ENCODE assay signal across 22 cellular contexts in the genomic region with DNA sequence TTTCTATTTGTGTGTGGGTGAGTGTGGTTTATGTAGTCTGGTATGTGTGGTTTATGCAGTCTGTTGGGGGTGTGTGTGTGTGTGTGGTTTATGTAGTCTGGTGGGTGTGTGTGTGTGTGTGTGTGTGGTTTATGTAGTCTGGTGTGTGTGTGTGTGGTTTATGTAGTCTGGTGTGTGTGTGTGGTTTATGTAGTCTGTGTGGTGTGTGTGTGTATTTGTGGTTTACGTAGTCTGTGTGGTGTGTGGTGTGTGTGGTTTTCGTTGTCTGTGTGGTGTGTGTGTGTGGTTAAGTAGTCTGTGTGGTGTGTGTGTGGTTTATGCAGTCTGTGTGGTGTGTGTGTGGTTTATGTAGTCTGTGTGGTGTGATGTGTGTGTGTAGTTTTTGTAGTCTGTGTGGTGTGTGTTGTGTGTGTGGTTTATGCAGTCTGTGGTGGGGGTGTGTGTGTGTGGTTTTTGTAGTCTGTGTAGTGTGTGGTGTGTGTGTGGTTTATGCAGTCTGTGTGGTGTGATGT. TPM values are rescaled to one million over a fixed set of nuclear protein-coding genes. Genes with fewer than 3 reads are reported as not detected.
DNase-seq lines count a peak whose midpoint lies in the region; ATAC-seq, FAIRE-seq and TF ChIP-seq lines count a peak whose summit lies in the region.
"Had no signal": no experiment of that assay in that cellular context is flagged by ENCODE, and none has a peak within 500 bp of the region (broad histone marks: within the 10 kb centered on the region; RNA-seq: fewer than 3 reads in every experiment).

No MANE protein-coding gene starts in this region.

- FAIRE-seq in astrocyte (lab: Jason Lieb, UNC), result peak; percentile 58
- FAIRE-seq: small intestine, TTC549 had no signal

- peaks cover 4% of the 10 kb centered on the region for H3K4me1 ChIP-seq in astrocyte (ENCODE audit: insufficient read depth, low read length)
- peaks cover 8% of the 10 kb centered on the region for H3K4me1 ChIP-seq in CD8-positive, alpha-beta memory T cell (ENCODE audit: insufficient read depth, low read length)
- H3K4me1 ChIP-seq: left ventricle myocardium inferior, parathyroid adenoma had no signal

- H3K9ac ChIP-seq in astrocyte (ENCODE audit: low read length), result no peak overlapping the region
- H3K9ac ChIP-seq: parathyroid adenoma, SK-N-SH had no signal

- H3K27me3 ChIP-seq in astrocyte (ENCODE audit: insufficient read depth, low read length) (no peaks in the 10 kb centered on the region), kidney epithelial cell (ENCODE audit: control insufficient read depth, insufficient read depth, low read length) (no peaks in the 10 kb centered on the region)
- no peaks in the 10 kb centered on the region for H3K27me3 ChIP-seq in CD8-positive, alpha-beta memory T cell (ENCODE audit: insufficient read depth, low read length, poor library complexity, severe bottlenecking)

- no peak overlapping the region for H3K27ac ChIP-seq in astrocyte (ENCODE audit: low read depth, low read length)
- no peak overlapping the region for H3K27ac ChIP-seq in CD8-positive, alpha-beta memory T cell (ENCODE audit: low read depth, low read length)
- H3K27ac ChIP-seq: epithelial cell of prostate, HL-60, left ventricle myocardium inferior, parathyroid adenoma had no signal

- H3K4me1 Mint-ChIP-seq in astrocyte (ENCODE audit: low read depth, unreplicated experiment), result peaks cover 3% of the 10 kb centered on the region
- no peaks in the 10 kb centered on the region for H3K4me1 Mint-ChIP-seq in CD8-positive, alpha-beta memory T cell
- H3K4me1 Mint-ChIP-seq: stimulated activated memory B cell treated with anti-CD40 and anti-IgM and Interleukin-4, amounts not matched to agents 10 μg/mL and 1 μg/mL and 100 μg/mL, for 72 hours had no signal

- ATAC-seq in HG03565 (IDR thresholded peaks at IDR 0.05; ENCODE audit: unreplicated experiment), result no peak
- ATAC-seq in sciatic nerve, result no peak
- ATAC-seq: stimulated activated memory B cell treated with anti-CD40 and anti-IgM and Interleukin-4, amounts not matched to agents 10 μg/mL and 1 μg/mL and 100 μg/mL, for 72 hours had no signal

- no peak overlapping the region for H3K4me2 ChIP-seq in astrocyte (ENCODE audit: low read length)
- H3K4me2 ChIP-seq: SK-N-SH had no signal

- no peak overlapping the region for H3K4me3 Mint-ChIP-seq in astrocyte (ENCODE audit: unreplicated experiment)
- H3K4me3 Mint-ChIP-seq in CD8-positive, alpha-beta memory T cell, result no peak overlapping the region
- H3K4me3 Mint-ChIP-seq: activated T-helper 1 cell treated with anti-CD3 and anti-CD28 coated beads, Interleukin-12 subunit alpha, Interleukin-12 subunit beta, Interleukin-2, Interleukin-4 antibody, amounts not matched to agents 30 ng/mL and 10 ng/mL and 1 ng/mL, durations not matched to agents 14 hours and 24 hours and 36 hours; stimulated activated memory B cell treated with anti-CD40 and anti-IgM and Interleukin-4, amounts not matched to agents 10 μg/mL and 1 μg/mL and 100 μg/mL, for 72 hours; type B pancreatic cell had no signal

- no peak overlapping the region for H3K27ac Mint-ChIP-seq in astrocyte (ENCODE audit: unreplicated experiment)
- no peak overlapping the region for H3K27ac Mint-ChIP-seq in CD8-positive, alpha-beta memory T cell
- H3K27ac Mint-ChIP-seq: activated T-helper 1 cell treated with anti-CD3 and anti-CD28 coated beads, Interleukin-12 subunit alpha, Interleukin-12 subunit beta, Interleukin-2, Interleukin-4 antibody, amounts not matched to agents 30 ng/mL and 10 ng/mL and 1 ng/mL, durations not matched to agents 14 hours and 24 hours and 36 hours; stimulated activated memory B cell treated with anti-CD40 and anti-IgM and Interleukin-4, amounts not matched to agents 10 μg/mL and 1 μg/mL and 100 μg/mL, for 72 hours; type B pancreatic cell had no signal

- H3K27me3 Mint-ChIP-seq in astrocyte (ENCODE audit: low read depth, unreplicated experiment), result peaks cover 2% of the 10 kb centered on the region
- H3K27me3 Mint-ChIP-seq in CD8-positive, alpha-beta memory T cell, result no peaks in the 10 kb centered on the region
- H3K27me3 Mint-ChIP-seq: stimulated activated memory B cell treated with anti-CD40 and anti-IgM and Interleukin-4, amounts not matched to agents 10 μg/mL and 1 μg/mL and 100 μg/mL, for 72 hours had no signal

- H3K36me3 ChIP-seq in astrocyte (ENCODE audit: insufficient read depth, low read length) (no peaks in the 10 kb centered on the region), kidney epithelial cell (ENCODE audit: control insufficient read depth, insufficient read depth, low read length) (no peaks in the 10 kb centered on the region)
- H3K36me3 ChIP-seq in CD8-positive, alpha-beta memory T cell (ENCODE audit: insufficient read depth, low read length), result no peaks in the 10 kb centered on the region

- DNase-seq in AG04449 (ENCODE audit: low read depth, low spot score) (peak; percentile 78), HEK293T (ENCODE audit: extremely low spot score) (no peak), astrocyte (ENCODE audit: low read depth) (peak; percentile 95), kidney epithelial cell (ENCODE audit: low read depth) (peak; percentile 37), SHP77 (lab: John Stamatoyannopoulos, UW) (no peak), sciatic nerve (ENCODE audit: low spot score) (no peak)
- DNase-seq in CD8-positive, alpha-beta memory T cell, result no peak
- DNase-seq: activated CD4-positive, alpha-beta T cell treated with anti-CD3 and anti-CD28 coated beads, Interleukin-2, amount 50 U/mL, for 4 hours; amniotic stem cell; hippocampal formation; left ventricle myocardium inferior; NCI-H510A; SK-N-SH; small intestine had no signal

- H4K20me1 ChIP-seq in astrocyte (ENCODE audit: insufficient read depth, low read length), result peaks cover 8% of the 10 kb centered on the region

- no peaks in the 10 kb centered on the region for H3K9me3 ChIP-seq in astrocyte (ENCODE audit: insufficient read depth, low read depth, low read length)
- no peaks in the 10 kb centered on the region for H3K9me3 ChIP-seq in CD8-positive, alpha-beta memory T cell (ENCODE audit: low read length)
- H3K9me3 ChIP-seq: left ventricle myocardium inferior, SK-N-SH had no signal

- no peaks in the 10 kb centered on the region for H3K79me2 ChIP-seq in astrocyte (ENCODE audit: insufficient read depth, low read length)
- H3K79me2 ChIP-seq: parathyroid adenoma had no signal

- no peak overlapping the region for H3K4me3 ChIP-seq in AG04449 (ENCODE audit: low read depth, low read length)
- H3K4me3 ChIP-seq in astrocyte (ENCODE audit: insufficient read depth, low read depth, low read length), result no peak overlapping the region
- no peak overlapping the region for H3K4me3 ChIP-seq in kidney epithelial cell (ENCODE audit: low read depth, low read length)
- H3K4me3 ChIP-seq in CD8-positive, alpha-beta memory T cell (ENCODE audit: low read length), result no peak overlapping the region
- H3K4me3 ChIP-seq: left ventricle myocardium inferior had no signal

- no peak overlapping the region for H2AFZ ChIP-seq in astrocyte (ENCODE audit: low read depth, low read length)
- H2AFZ ChIP-seq: parathyroid adenoma had no signal

- POLR2A ChIA-PET in AG04449 (lab: Yijun Ruan, JAX) (no interaction called here), HEK293T (lab: Yijun Ruan, JAX) (no interaction called here)
- POLR2A ChIA-PET in CD8-positive, alpha-beta memory T cell (lab: Charles Lee), result no interaction called here

- intact Hi-C loops in sciatic nerve (cut with DNase I), result no loop called here

- peaks cover 2% of the 10 kb centered on the region for H3K9me3 Mint-ChIP-seq in astrocyte (ENCODE audit: unreplicated experiment)
- no peaks in the 10 kb centered on the region for H3K9me3 Mint-ChIP-seq in CD8-positive, alpha-beta memory T cell
- H3K9me3 Mint-ChIP-seq: activated T-helper 1 cell treated with anti-CD3 and anti-CD28 coated beads, Interleukin-12 subunit alpha, Interleukin-12 subunit beta, Interleukin-2, Interleukin-4 antibody, amounts not matched to agents 30 ng/mL and 10 ng/mL and 1 ng/mL, durations not matched to agents 14 hours and 24 hours and 36 hours; stimulated activated memory B cell treated with anti-CD40 and anti-IgM and Interleukin-4, amounts not matched to agents 10 μg/mL and 1 μg/mL and 100 μg/mL, for 72 hours; type B pancreatic cell had no signal

- H3K36me3 Mint-ChIP-seq in astrocyte (ENCODE audit: low read depth, unreplicated experiment), result peaks cover 3% of the 10 kb centered on the region
- peaks cover 0 to 22% (median 10%) of the 10 kb centered on the region in 3 donors for H3K36me3 Mint-ChIP-seq in CD8-positive, alpha-beta memory T cell
- H3K36me3 Mint-ChIP-seq: type B pancreatic cell had no signal

- TF ChIP-seq CTCF in AG04449 (IDR thresholded peaks at IDR 0.05; ENCODE audit: insufficient read depth, low read length, missing control alignments) (no peak), astrocyte (IDR thresholded peaks at IDR 0.05; ENCODE audit: insufficient read depth, low read depth, low read length) (no peak), kidney epithelial cell (IDR thresholded peaks at IDR 0.05; ENCODE audit: insufficient read depth, low read length, poor library complexity, severe bottlenecking) (no peak)

- CTCF ChIA-PET in AG04449 (lab: Yijun Ruan, JAX), result no interaction called here
- CTCF ChIA-PET in HEK293T (lab: Yijun Ruan, JAX), result interaction anchor here (0.6 kb wide), 1 partner anchor 9 kb away, joined by 3 read pairs; no protein-coding TSS in a partner anchor
- CTCF ChIA-PET in CD8-positive, alpha-beta memory T cell (lab: Charles Lee), result no interaction called here

TF ChIP-seq in HEK293T, 16 proteins besides CTCF, POLR2A, EP300 and RAD21:
- TF ChIP-seq TARDBP (IDR thresholded peaks at IDR 0.05), result 0 out of 2 replicates have a peak, but pooled peaks have one; percentile 44
- no peak for TF ChIP-seq FOXA1 (IDR thresholded peaks at IDR 0.05)
TF ChIP-seq in HEK293T: peak in this region for 1.

RNA-seq across cellular contexts. Expression of a gene that starts 26.2 kb away (rescaled TPM):
- total RNA-seq in astrocyte (0.23 TPM in 1 of 2 replicates, not detected in the other), kidney epithelial cell (not detected in 2 replicates), sciatic nerve (16.7 TPM)
- total RNA-seq in CD8-positive, alpha-beta memory T cell, result 10 to 100 TPM; 56.0 to 57.4 TPM
- 94.4 TPM for polyA plus RNA-seq in CD8-positive, alpha-beta memory T cell

Comparison
In these comparisons a context has a peak if more than half of its experiments do, and no peak if none do; other contexts are left out.
1. DNase-seq: peak in AG04449 (single experiment), astrocyte (single experiment) and kidney epithelial cell (single experiment); none in HEK293T (single experiment), SHP77 (0 of 2), CD8-positive, alpha-beta memory T cell (0 of 5) and sciatic nerve (single experiment).
2. RNA of a gene that starts 26.2 kb away (total RNA-seq): 56.0 to 57.4 TPM in CD8-positive, alpha-beta memory T cell and 16.7 TPM in sciatic nerve (single experiment); 0.23 TPM in astrocyte and not detected in kidney epithelial cell; every median in the first group is over 10 times any median in the second.